ENCODE assay signal across 8 cellular contexts in genomic region chrX:49191033-49191871, GRCh38. TPM values are rescaled to one million over a fixed set of nuclear protein-coding genes. Genes with fewer than 3 reads are reported as not detected.
DNase-seq lines count a peak whose midpoint lies in the region; ATAC-seq, FAIRE-seq and TF ChIP-seq lines count a peak whose summit lies in the region.

No MANE protein-coding gene starts in this region.

- ATAC-seq in GM18907 (IDR thresholded peaks at IDR 0.05; ENCODE audit: unreplicated experiment) (peak; percentile 90), HG03139 (IDR thresholded peaks at IDR 0.05; ENCODE audit: unreplicated experiment) (peak; percentile 88)
- ATAC-seq in central memory CD8-positive, alpha-beta T cell (replicated peaks; ENCODE audit: extremely low read depth, poor library complexity, severe bottlenecking) = peak; percentile 93

- no peaks in the 10 kb centered on the region for H3K27me3 Mint-ChIP-seq in central memory CD8-positive, alpha-beta T cell

- peak; percentile 100 for FAIRE-seq in islet of Langerhans (lab: Jason Lieb, UNC)

- TF ChIP-seq CTCF in AG04450 (IDR thresholded peaks at IDR 0.05; ENCODE audit: low read depth, low read length) = no peak

- POLR2A ChIA-PET in AG04450 (lab: Yijun Ruan, JAX) = interaction anchor here (0.9 to 1.3 kb wide), 5 partner anchors 9 to 149 kb away, joined by 3 to 8 read pairs (median 6); partner anchors contain the start of genes PPP1R3F and SYP

- H3K27ac Mint-ChIP-seq in central memory CD8-positive, alpha-beta T cell (ENCODE audit: low read depth) = peak overlapping the region; percentile 24

- H3K9me3 Mint-ChIP-seq in central memory CD8-positive, alpha-beta T cell = no peaks in the 10 kb centered on the region

- H3K36me3 Mint-ChIP-seq in central memory CD8-positive, alpha-beta T cell (ENCODE audit: insufficient read depth) = peaks cover 7% of the 10 kb centered on the region

- H3K4me3 Mint-ChIP-seq in central memory CD8-positive, alpha-beta T cell = peak overlapping the region; percentile 78

- H3K27ac ChIP-seq in AG04450 (ENCODE audit: low read depth, low read length) = peak overlapping the region; percentile 47

- CTCF ChIA-PET in AG04450 (lab: Charles Lee) = interaction anchor here (0.6 to 1.1 kb wide), 6 partner anchors 9 to 103 kb away, joined by 3 to 7 read pairs (median 4); no protein-coding TSS in a partner anchor

- H3K9me3 ChIP-seq in AG04450 (ENCODE audit: control insufficient read depth, insufficient read depth, low read length) = no peaks in the 10 kb centered on the region

- peak; percentile 99 for DNase-seq in AG04450 (ENCODE audit: low read depth, low spot score)
- DNase-seq in NCI-H2196 treated with DMSO at 0.1 percent for 48 hours (lab: John Stamatoyannopoulos, UW; ENCODE audit: unreplicated experiment) = peak; percentile 100
- DNase-seq in activated CD4-positive, CD25-positive, alpha-beta regulatory T cell treated with anti-CD3 and anti-CD28 coated beads, Interleukin-2, amount 50 U/mL, for 16 hours (ENCODE audit: low read depth, low spot score) = peak; percentile 69
- DNase-seq in central memory CD8-positive, alpha-beta T cell (ENCODE audit: low spot score in 2 of 2) = peak; percentile 47 to 86
- DNase-seq in stimulated activated CD4-positive, alpha-beta T cell treated with anti-CD3 and anti-CD28 coated beads, Interleukin-12 subunit alpha, Interleukin-12 subunit beta, amount 100 ng/mL, for 48 hours (ENCODE audit: low read depth in 2 of 3, low spot score in 1 of 3) = peak; percentile 72 to 76 (median 75)

- peaks cover 21% of the 10 kb centered on the region for H3K4me1 Mint-ChIP-seq in central memory CD8-positive, alpha-beta T cell

- H3K27me3 ChIP-seq in AG04450 (ENCODE audit: control insufficient read depth, insufficient read depth, low read length) = no peaks in the 10 kb centered on the region

- peak overlapping the region; percentile 74 for H3K4me3 ChIP-seq in AG04450 (ENCODE audit: low read depth, low read length)

RNA-seq across cellular contexts. Expression of gene PRICKLE3, which starts 5.1 kb away (rescaled TPM):
- 3.6 and 4.1 TPM in 2 replicates for polyA plus RNA-seq in AG04450 (2011; rRNA removed)
- polyA minus RNA-seq in AG04450 (2011; rRNA and poly(A)+ RNA removed) = 7.0 and 9.1 TPM in 2 replicates

RNA-seq across cellular contexts. Expression of gene SYP, which starts 8.7 kb away (rescaled TPM):
- 0.07 and 0.15 TPM in 2 replicates for polyA plus RNA-seq in AG04450 (2011; rRNA removed)
- 0.28 TPM in 1 of 2 replicates, not detected in the other for polyA minus RNA-seq in AG04450 (2011; rRNA and poly(A)+ RNA removed)

RNA-seq across cellular contexts. Expression of gene PLP2, which starts 19.6 kb away (rescaled TPM):
- 66.7 and 79.6 TPM in 2 replicates for polyA plus RNA-seq in AG04450 (2011; rRNA removed)
- polyA minus RNA-seq in AG04450 (2011; rRNA and poly(A)+ RNA removed) = 96.7 and 105 TPM in 2 replicates

RNA-seq across cellular contexts. Expression of gene MAGIX, which starts 28.7 kb away (rescaled TPM):
- polyA plus RNA-seq in AG04450 (2011; rRNA removed) = 0.40 and 0.82 TPM in 2 replicates
- 0.05 and 0.52 TPM in 2 replicates for polyA minus RNA-seq in AG04450 (2011; rRNA and poly(A)+ RNA removed)

RNA-seq across cellular contexts. Expression of gene CACNA1F, which starts 41.9 kb away (rescaled TPM):
- not detected in 2 replicates for polyA plus RNA-seq in AG04450 (2011; rRNA removed)
- polyA minus RNA-seq in AG04450 (2011; rRNA and poly(A)+ RNA removed) = not detected in 2 replicates

Comparison
In these comparisons a context has a peak if more than half of its experiments do, and no peak if none do; other contexts are left out.
1. Peak in every context shown above with its lines: DNase-seq, ATAC-seq, H3K4me3 ChIP-seq and H3K27ac ChIP-seq.